ENCODE assay signal across 11 cellular contexts in the genomic region with DNA sequence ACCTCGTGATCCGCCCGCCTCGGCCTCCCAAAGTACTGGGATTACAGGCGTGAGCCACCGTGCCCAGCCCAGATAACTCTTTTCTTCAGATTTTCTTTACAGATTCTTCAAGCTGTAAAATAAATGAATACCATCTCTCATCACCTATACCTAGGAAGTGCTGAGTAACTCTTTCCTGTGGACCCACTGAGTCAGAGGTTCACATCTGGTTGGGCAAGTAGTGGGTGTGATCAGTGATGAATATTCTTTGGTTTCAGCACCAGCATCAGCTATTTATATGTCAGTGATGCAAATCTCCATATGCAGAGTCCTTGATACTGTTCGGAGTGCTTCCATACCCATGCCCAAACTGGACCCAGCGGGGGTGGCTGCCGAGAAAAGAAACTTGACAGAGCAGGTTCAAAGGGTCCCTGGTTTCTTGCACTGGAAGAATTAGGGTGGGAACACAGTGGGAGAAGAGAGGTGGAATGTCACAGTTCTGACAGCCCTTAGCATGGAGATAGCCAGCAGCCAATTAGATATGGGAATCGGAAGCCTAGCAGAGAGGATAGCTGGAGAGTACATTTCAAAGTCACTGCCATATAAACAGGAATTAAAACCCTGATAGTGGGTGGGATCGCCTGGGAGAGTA.
A peak's percentile ranks its signal among the peaks of the same experiment; 100 is the strongest.
DNase-seq lines count a peak whose midpoint lies in the region; ATAC-seq and TF ChIP-seq lines count a peak whose summit lies in the region.
"Had no signal": no experiment of that assay in that cellular context is flagged by ENCODE, and none has a peak within 500 bp of the region (broad histone marks: within the 10 kb centered on the region; RNA-seq: fewer than 3 reads in every experiment).

No MANE protein-coding gene starts in this region.

- no peaks in the 10 kb centered on the region for H3K9me3 ChIP-seq in left ventricle myocardium inferior (replicated peaks)
- H3K9me3 ChIP-seq in effector memory CD4-positive, alpha-beta T cell (ENCODE audit: control insufficient read depth, low read length), result no peaks in the 10 kb centered on the region
- H3K9me3 ChIP-seq: tibial nerve had no signal

- H3K4me3 ChIP-seq in left ventricle myocardium inferior, result no peak overlapping the region
- H3K4me3 ChIP-seq in effector memory CD4-positive, alpha-beta T cell (ENCODE audit: insufficient read depth, low read depth, low read length, poor library complexity, severe bottlenecking), result no peak overlapping the region
- H3K4me3 ChIP-seq: tibial nerve had no signal

- H3K36me3 ChIP-seq in left ventricle myocardium inferior, result no peaks in the 10 kb centered on the region
- H3K36me3 ChIP-seq in effector memory CD4-positive, alpha-beta T cell (ENCODE audit: control insufficient read depth, insufficient read depth, low read length), result peaks cover under 1% of the 10 kb centered on the region
- H3K36me3 ChIP-seq: tibial nerve had no signal

- H3K9me3 Mint-ChIP-seq in activated T-helper 2 cell treated with anti-CD3 and anti-CD28 coated beads, Interferon-gamma antibody, Interleukin-2, Interleukin-4, amounts not matched to agents 10 μg/mL and 5 μg/mL and 100 μg/mL, durations not matched to agents 14 hours and 24 hours and 36 hours, result peaks cover 4% of the 10 kb centered on the region
- H3K9me3 Mint-ChIP-seq in naive thymus-derived CD8-positive, alpha-beta T cell, result no peaks in the 10 kb centered on the region
- H3K9me3 Mint-ChIP-seq in type B pancreatic cell, result peaks cover 8% of the 10 kb centered on the region

- H3K27me3 ChIP-seq in left ventricle myocardium inferior (ENCODE audit: low read depth), result no peaks in the 10 kb centered on the region
- no peaks in the 10 kb centered on the region for H3K27me3 ChIP-seq in effector memory CD4-positive, alpha-beta T cell (replicated peaks; ENCODE audit: control insufficient read depth, insufficient read depth, low read length, poor library complexity, severe bottlenecking)
- H3K27me3 ChIP-seq: tibial nerve had no signal

- POLR2A ChIA-PET in naive thymus-derived CD8-positive, alpha-beta T cell (lab: Charles Lee), result interaction anchor here (0.5 to 3.3 kb wide), 6 partner anchors 9 to 144 kb away, joined by 3 to 9 read pairs (median 3); a partner anchor contains a TSS

- intact Hi-C loops in left ventricle myocardium inferior (cut with micrococcal nuclease) (no loop called here), Right ventricle myocardium superior (cut with DNase I) (no loop called here)
- intact Hi-C loops in activated T-helper 2 cell treated with anti-CD3 and anti-CD28 coated beads, Interferon-gamma antibody, Interleukin-2, Interleukin-4, amounts not matched to agents 10 μg/mL and 5 μg/mL and 100 μg/mL, durations not matched to agents 14 hours and 24 hours and 36 hours (cut with micrococcal nuclease), result loop anchor here (1.0 kb wide), 2 partner anchors 8 to 82 kb away; no protein-coding TSS in a partner anchor

- no peak for DNase-seq in left ventricle myocardium inferior
- no peak for DNase-seq in Right ventricle myocardium superior
- no peak for DNase-seq in activated T-helper 2 cell treated with anti-CD3 and anti-CD28 coated beads, Interferon-gamma antibody, Interleukin-2, Interleukin-4, amounts not matched to agents 10 μg/mL and 5 μg/mL and 100 μg/mL, durations not matched to agents 14 hours and 24 hours and 36 hours (ENCODE audit: low spot score)
- DNase-seq in naive thymus-derived CD8-positive, alpha-beta T cell, result no peak
- DNase-seq in type B pancreatic cell (ENCODE audit: extremely low spot score, unreplicated experiment), result no peak
- DNase-seq in effector memory CD4-positive, alpha-beta T cell, result no peak
- no peak for DNase-seq in H4 (ENCODE audit: low spot score)
- DNase-seq: MV-4-11, occipital lobe had no signal

- H3K36me3 Mint-ChIP-seq in activated T-helper 2 cell treated with anti-CD3 and anti-CD28 coated beads, Interferon-gamma antibody, Interleukin-2, Interleukin-4, amounts not matched to agents 10 μg/mL and 5 μg/mL and 100 μg/mL, durations not matched to agents 14 hours and 24 hours and 36 hours (ENCODE audit: low read depth), result peaks cover 50% of the 10 kb centered on the region
- peaks cover 0 to 15% (median 2%) of the 10 kb centered on the region in 3 donors for H3K36me3 Mint-ChIP-seq in naive thymus-derived CD8-positive, alpha-beta T cell
- H3K36me3 Mint-ChIP-seq in type B pancreatic cell, result no peaks in the 10 kb centered on the region

- H3K4me3 Mint-ChIP-seq in activated T-helper 2 cell treated with anti-CD3 and anti-CD28 coated beads, Interferon-gamma antibody, Interleukin-2, Interleukin-4, amounts not matched to agents 10 μg/mL and 5 μg/mL and 100 μg/mL, durations not matched to agents 14 hours and 24 hours and 36 hours (ENCODE audit: low read depth), result peak overlapping the region; percentile 67
- H3K4me3 Mint-ChIP-seq in naive thymus-derived CD8-positive, alpha-beta T cell, result no peak overlapping the region
- no peak overlapping the region for H3K4me3 Mint-ChIP-seq in type B pancreatic cell

- peak overlapping the region; percentile 38 for H3K27ac ChIP-seq in left ventricle myocardium inferior (replicated peaks)
- H3K27ac ChIP-seq in effector memory CD4-positive, alpha-beta T cell (ENCODE audit: insufficient read depth, low read length, poor library complexity, severe bottlenecking), result no peak overlapping the region

- H3K27me3 Mint-ChIP-seq in activated T-helper 2 cell treated with anti-CD3 and anti-CD28 coated beads, Interferon-gamma antibody, Interleukin-2, Interleukin-4, amounts not matched to agents 10 μg/mL and 5 μg/mL and 100 μg/mL, durations not matched to agents 14 hours and 24 hours and 36 hours (ENCODE audit: low read depth), result no peaks in the 10 kb centered on the region
- H3K27me3 Mint-ChIP-seq in naive thymus-derived CD8-positive, alpha-beta T cell, result no peaks in the 10 kb centered on the region
- no peaks in the 10 kb centered on the region for H3K27me3 Mint-ChIP-seq in type B pancreatic cell

- TF ChIP-seq CTCF in left ventricle myocardium inferior (IDR thresholded peaks at IDR 0.05; ENCODE audit: borderline replicate concordance) (no peak), type B pancreatic cell (conservative IDR thresholded peaks at IDR 0.05) (no peak)

- peak overlapping the region; percentile 95 for H3K27ac Mint-ChIP-seq in activated T-helper 2 cell treated with anti-CD3 and anti-CD28 coated beads, Interferon-gamma antibody, Interleukin-2, Interleukin-4, amounts not matched to agents 10 μg/mL and 5 μg/mL and 100 μg/mL, durations not matched to agents 14 hours and 24 hours and 36 hours
- H3K27ac Mint-ChIP-seq in naive thymus-derived CD8-positive, alpha-beta T cell, result peak overlapping the region; percentile 20 to 93 (median 71)
- H3K27ac Mint-ChIP-seq in type B pancreatic cell, result peak overlapping the region; percentile 89

- H3K4me1 ChIP-seq in left ventricle myocardium inferior, result peaks cover 24% of the 10 kb centered on the region
- H3K4me1 ChIP-seq in effector memory CD4-positive, alpha-beta T cell (ENCODE audit: control insufficient read depth, insufficient read depth, low read length, poor library complexity, severe bottlenecking), result peaks cover 6% of the 10 kb centered on the region

- H3K4me1 Mint-ChIP-seq in activated T-helper 2 cell treated with anti-CD3 and anti-CD28 coated beads, Interferon-gamma antibody, Interleukin-2, Interleukin-4, amounts not matched to agents 10 μg/mL and 5 μg/mL and 100 μg/mL, durations not matched to agents 14 hours and 24 hours and 36 hours (ENCODE audit: low read depth), result peaks cover 64% of the 10 kb centered on the region
- H3K4me1 Mint-ChIP-seq in naive thymus-derived CD8-positive, alpha-beta T cell, result peaks cover 28 to 69% (median 52%) of the 10 kb centered on the region in 4 donors
- H3K4me1 Mint-ChIP-seq in type B pancreatic cell (ENCODE audit: unreplicated experiment), result peaks cover 32% of the 10 kb centered on the region

- no peak for ATAC-seq in Right ventricle myocardium superior (ENCODE audit: poor library complexity)
- ATAC-seq in naive thymus-derived CD8-positive, alpha-beta T cell, result no peak
- ATAC-seq in GM18498 (IDR thresholded peaks at IDR 0.05; ENCODE audit: unreplicated experiment), result no peak
